9 cellular contexts compared by ENCODE assay signal in the genomic region with DNA sequence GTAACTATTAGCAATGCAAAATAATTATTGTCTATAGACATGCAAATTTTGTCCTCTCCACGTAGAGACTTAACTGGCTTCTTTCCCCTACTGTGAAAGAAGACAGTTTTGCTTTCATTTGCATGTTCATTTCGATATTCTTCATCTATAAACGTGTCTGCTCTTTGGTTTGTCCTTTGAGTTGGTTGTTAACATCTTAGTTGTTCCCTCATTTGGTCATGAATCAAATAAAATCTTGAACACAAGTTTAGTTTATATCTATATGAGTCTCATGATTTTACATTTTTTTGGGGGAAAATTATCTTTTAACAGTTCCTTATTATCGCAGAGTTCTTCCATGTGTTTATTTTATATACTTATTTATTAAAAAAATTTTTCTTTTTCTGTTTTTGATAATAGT.
"Had no signal": no experiment of that assay in that cellular context is flagged by ENCODE, and none has a peak within 500 bp of the region (broad histone marks: within the 10 kb centered on the region; RNA-seq: fewer than 3 reads in every experiment).

No MANE protein-coding gene starts in this region.

- H3K27ac Mint-ChIP-seq: IgD-negative memory B cell had no signal

- FAIRE-seq: HepG2, K562 had no signal

- H3K27ac ChIP-seq: HL-60, KMS-11 had no signal

- H3K4me2 ChIP-seq: KMS-11 had no signal

- H3K4me3 ChIP-seq: K562 had no signal

- H3K27me3 Mint-ChIP-seq: IgD-negative memory B cell had no signal

- H3K4me3 Mint-ChIP-seq: IgD-negative memory B cell had no signal

- ATAC-seq: HepG2, K562 had no signal

- H3K4me1 Mint-ChIP-seq: IgD-negative memory B cell had no signal

- DNase-seq: IMR-90, Karpas-422, KBM-7, KG1 had no signal
